In the genomic region with DNA sequence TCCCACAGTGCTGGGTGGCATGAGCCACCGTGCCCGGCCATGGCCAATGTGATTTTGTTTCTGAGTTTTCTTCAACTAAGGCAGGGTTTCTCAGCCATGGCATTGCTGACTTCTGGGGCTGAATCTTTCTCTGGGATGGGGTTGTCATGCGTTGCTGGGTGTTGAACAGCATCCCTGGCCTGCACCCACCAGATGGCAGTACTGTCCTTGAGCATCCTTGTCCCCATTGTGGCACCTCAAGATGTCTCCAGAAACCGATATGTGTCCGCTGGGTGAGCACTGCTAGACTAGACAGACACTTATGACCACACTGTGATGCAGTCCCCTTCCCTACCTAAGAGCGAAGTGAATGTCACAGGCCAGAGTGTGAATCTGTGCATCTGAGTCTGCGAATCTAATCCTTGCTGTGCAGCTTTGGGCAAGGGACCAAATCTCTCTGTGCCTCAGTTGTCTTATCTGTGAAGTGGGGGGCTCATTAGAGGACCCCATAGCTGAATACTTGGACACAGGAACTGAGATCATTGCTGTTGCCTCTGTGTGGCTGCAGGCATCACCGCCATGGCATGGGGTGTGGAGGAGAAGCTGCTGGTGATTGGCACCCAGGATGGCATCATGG, we compare ENCODE assay signal across 9 cellular contexts. TPM values are rescaled to one million over a fixed set of nuclear protein-coding genes. Genes with fewer than 3 reads are reported as not detected.
DNase-seq lines count a peak whose midpoint lies in the region; ATAC-seq, FAIRE-seq and TF ChIP-seq lines count a peak whose summit lies in the region.
"Had no signal": no experiment of that assay in that cellular context is flagged by ENCODE, and none has a peak within 500 bp of the region (broad histone marks: within the 10 kb centered on the region; RNA-seq: fewer than 3 reads in every experiment).

No MANE protein-coding gene starts in this region.

- H3K56ac ChIP-seq in H1 (replicated peaks; ENCODE audit: insufficient read length, low read depth, low read length): no peak overlapping the region

- no peaks in the 10 kb centered on the region for H3K79me2 ChIP-seq in H1 (ENCODE audit: control insufficient read depth in 1 of 2, insufficient read depth in 2 of 2, low read length in 2 of 2)

- no peak overlapping the region for H3K27ac Mint-ChIP-seq in naive thymus-derived CD4-positive, alpha-beta T cell

- POLR2A ChIA-PET in H1 (lab: Charles Lee; ENCODE audit: partially characterized antibody): interaction anchor here (0.6 to 1.5 kb wide), 7 partner anchors 50 to 249 kb away, joined by 3 to 4 read pairs (median 3); a partner anchor contains a TSS
- POLR2A ChIA-PET in naive thymus-derived CD4-positive, alpha-beta T cell (lab: Charles Lee): interaction anchor here (0.6 kb wide), 1 partner anchor 91 kb away, joined by 3 read pairs; no protein-coding TSS in a partner anchor

- no peak overlapping the region for H3K4me2 ChIP-seq in H1 (ENCODE audit: insufficient read depth in 1 of 2, low read depth in 2 of 2, low read length in 2 of 2)

- no peak overlapping the region for H3K4me3 ChIP-seq in H1 (ENCODE audit: extremely low read depth in 1 of 4, insufficient read depth in 2 of 4, low read depth in 3 of 4, low read length in 4 of 4)
- no peak overlapping the region for H3K4me3 ChIP-seq in naive thymus-derived CD4-positive, alpha-beta T cell (ENCODE audit: low read length)

- no peak overlapping the region for H3K27ac ChIP-seq in H1 (ENCODE audit: low read depth, low read length)
- no peak overlapping the region for H3K27ac ChIP-seq in naive thymus-derived CD4-positive, alpha-beta T cell (ENCODE audit: low read depth, low read length)

- no peak overlapping the region for H2AK5ac ChIP-seq in H1 (ENCODE audit: low read depth, low read length)

- H3K4me1 ChIP-seq in H1 (replicated peaks in 1 of 4; ENCODE audit: control insufficient read depth in 3 of 4, insufficient read depth in 4 of 4, low read length in 3 of 4): no peaks in the 10 kb centered on the region
- no peaks in the 10 kb centered on the region for H3K4me1 ChIP-seq in naive thymus-derived CD4-positive, alpha-beta T cell (ENCODE audit: control insufficient read depth in 2 of 2, insufficient read depth in 2 of 2, low read length in 2 of 2)

- peak; percentile 94 to 95 for TF ChIP-seq RAD21 in H1 (IDR thresholded peaks at IDR 0.05 in 1 of 2, conservative IDR thresholded peaks at IDR 0.05 in 1 of 2; ENCODE audit: low read depth in 2 of 2, low read length in 2 of 2)

- H3K14ac ChIP-seq in H1 (ENCODE audit: insufficient read length): no peak overlapping the region

- no peak overlapping the region for H3K9ac ChIP-seq in H1 (replicated peaks in 1 of 4; ENCODE audit: extremely low read depth in 1 of 4, low read depth in 3 of 4, low read length in 3 of 4)

- H3K23ac ChIP-seq in H1 (ENCODE audit: insufficient read length): no peak overlapping the region

- no peak overlapping the region for H2BK120ac ChIP-seq in H1 (replicated peaks; ENCODE audit: low read depth, low read length)

- peak; percentile 85 to 96 (median 94) for TF ChIP-seq CTCF in H1 (IDR thresholded peaks at IDR 0.05; ENCODE audit: control extremely low read depth in 1 of 3, insufficient read depth in 1 of 3, low read depth in 1 of 3, low read length in 3 of 3)

- no peak overlapping the region for H2BK15ac ChIP-seq in H1 (ENCODE audit: low read length)

- H3K27me3 ChIP-seq in H1 (replicated peaks in 1 of 4; ENCODE audit: control insufficient read depth in 3 of 4, extremely low read depth in 1 of 4, insufficient read depth in 3 of 4, low read length in 3 of 4): no peaks in the 10 kb centered on the region
- no peaks in the 10 kb centered on the region for H3K27me3 ChIP-seq in naive thymus-derived CD4-positive, alpha-beta T cell (ENCODE audit: control insufficient read depth in 2 of 2, insufficient read depth in 2 of 2, low read length in 2 of 2)

- no peak for ATAC-seq in Right ventricle myocardium superior (ENCODE audit: poor library complexity)
- ATAC-seq in naive thymus-derived CD4-positive, alpha-beta T cell: peak; percentile 82
- ATAC-seq in GM21529 (IDR thresholded peaks at IDR 0.05; ENCODE audit: unreplicated experiment): no peak

- no peak overlapping the region for H3K18ac ChIP-seq in H1 (ENCODE audit: extremely low read depth, low read length)

- peaks cover 0 to 3% (median 0%) of the 10 kb centered on the region in 11 donors for H3K9me3 Mint-ChIP-seq in naive thymus-derived CD4-positive, alpha-beta T cell

- intact Hi-C loops in Right ventricle myocardium superior (cut with DNase I): loop anchor here (10.0 kb wide), 1 partner anchor 126 kb away; no protein-coding TSS in a partner anchor
- intact Hi-C loops in cardiac septum (cut with DNase I): loop anchor here (10.0 kb wide), 1 partner anchor 116 kb away; no protein-coding TSS in a partner anchor
- intact Hi-C loops in naive thymus-derived CD4-positive, alpha-beta T cell (cut with micrococcal nuclease): loop anchor here (2.0 kb wide), 2 partner anchors 274 to 504 kb away; no protein-coding TSS in a partner anchor

- no peak overlapping the region for H4K91ac ChIP-seq in H1 (replicated peaks; ENCODE audit: insufficient read length, low read length)

- TF ChIP-seq POLR2A in H1 (IDR thresholded peaks at IDR 0.05; ENCODE audit: control extremely low read depth in 1 of 2, low read depth in 2 of 2, low read length in 2 of 2): no peak

- no peak overlapping the region for H4K8ac ChIP-seq in H1 (ENCODE audit: extremely low read depth, insufficient read depth, low read length)

- H3K4me3 Mint-ChIP-seq in naive thymus-derived CD4-positive, alpha-beta T cell: no peak overlapping the region

- no peak overlapping the region for H2BK12ac ChIP-seq in H1 (ENCODE audit: low read depth, low read length)

- no peak for TF ChIP-seq EP300 in H1 (IDR thresholded peaks at IDR 0.05; ENCODE audit: borderline replicate concordance in 1 of 2, low read depth in 2 of 2, low read length in 2 of 2)

- H3K23me2 ChIP-seq in H1 (ENCODE audit: low read depth, low read length): peaks cover 9% of the 10 kb centered on the region; the same call in 1 of the 2 replicates

- peak overlapping the region; percentile 17; the same call in 1 of the 2 replicates for H2BK20ac ChIP-seq in H1 (ENCODE audit: low read length)

- H3K36me3 Mint-ChIP-seq in naive thymus-derived CD4-positive, alpha-beta T cell: no peaks in the 10 kb centered on the region

- peak; percentile 63 for DNase-seq in Right ventricle myocardium superior
- DNase-seq in cardiac septum (ENCODE audit: low spot score): no peak
- peak; percentile 45 for DNase-seq in NCI-H146 treated with DMSO at 0.1 percent for 48 hours (lab: John Stamatoyannopoulos, UW; ENCODE audit: unreplicated experiment)
- DNase-seq in activated CD4-positive, alpha-beta T cell treated with anti-CD3 and anti-CD28 coated beads for 1 hour: peak; percentile 11
- peak; percentile 44 to 80 for DNase-seq in H1 (ENCODE audit: low read depth in 1 of 2, low spot score in 2 of 2)
- DNase-seq in naive thymus-derived CD4-positive, alpha-beta T cell: peak in 8 of 9 donors; percentile 10 to 41 (median 36)
- peak; percentile 43 for DNase-seq in urothelium cell line (ENCODE audit: low spot score)

- FAIRE-seq in H1 (lab: Jason Lieb, UNC) (peak; percentile 92), urothelium cell line (lab: Jason Lieb, UNC) (peak; percentile 20)

- H3K4ac ChIP-seq in H1 (replicated peaks; ENCODE audit: insufficient read length, low read depth, low read length): no peak overlapping the region

- no peaks in the 10 kb centered on the region for H3K9me3 ChIP-seq in H1 (ENCODE audit: insufficient read depth in 2 of 2, low read depth in 1 of 2, low read length in 1 of 2)
- H3K9me3 ChIP-seq in naive thymus-derived CD4-positive, alpha-beta T cell (ENCODE audit: control insufficient read depth in 2 of 3, low read length in 3 of 3): no peaks in the 10 kb centered on the region

- H3K4me1 Mint-ChIP-seq in naive thymus-derived CD4-positive, alpha-beta T cell: no peaks in the 10 kb centered on the region

- H4K20me1 ChIP-seq in H1 (replicated peaks in 1 of 2; ENCODE audit: control insufficient read depth in 1 of 2, insufficient read depth in 2 of 2, low read length in 2 of 2): peaks cover 0 to 1% of the 10 kb centered on the region in 2 experiments

- H4K5ac ChIP-seq in H1 (ENCODE audit: insufficient read length, low read depth, low read length): no peak overlapping the region

- peak overlapping the region; percentile 83; the same call in 1 of the 2 replicates for H2AFZ ChIP-seq in H1 (ENCODE audit: low read length)

- 71% methylated on average over 8 of the region's 8 CpGs; no CpG with 5 or more reads in 1 of the 2 experiments for WGBS in H1 (ENCODE audit: extremely low coverage in 1 of 2, insufficient coverage in 1 of 2, insufficient read length in 1 of 2, insufficient replicate concordance in 2 of 2, low coverage in 1 of 2, low lambda C conversion rate in 2 of 2, missing lambda C conversion rate in 1 of 2), 2 experiments

- H2BK5ac ChIP-seq in H1 (ENCODE audit: low read depth, low read length): no peak overlapping the region

- CTCF ChIA-PET in H1 (lab: Charles Lee; ENCODE audit: partially characterized antibody): interaction anchor here (0.7 to 5.6 kb wide), 27 partner anchors 11 to 274 kb away, joined by 3 to 54 read pairs (median 4); a partner anchor contains a TSS
- CTCF ChIA-PET in naive thymus-derived CD4-positive, alpha-beta T cell (lab: Charles Lee): interaction anchor here (1.6 kb wide), 1 partner anchor 274 kb away, joined by 7 read pairs; no protein-coding TSS in a partner anchor

- H3K79me1 ChIP-seq in H1 (ENCODE audit: low read depth, low read length): no peaks in the 10 kb centered on the region

- H3K36me3 ChIP-seq in H1 (ENCODE audit: control insufficient read depth in 2 of 4, insufficient read depth in 4 of 4, low read length in 3 of 4): no peaks in the 10 kb centered on the region
- no peaks in the 10 kb centered on the region for H3K36me3 ChIP-seq in naive thymus-derived CD4-positive, alpha-beta T cell (ENCODE audit: control insufficient read depth in 2 of 3, insufficient read depth in 3 of 3, low read length in 3 of 3)

- peaks cover 2 to 25% (median 13%) of the 10 kb centered on the region in 5 donors for H3K27me3 Mint-ChIP-seq in naive thymus-derived CD4-positive, alpha-beta T cell

RNA-seq across cellular contexts. Expression of a gene that starts 50.3 kb away (rescaled TPM):
- total RNA-seq in Right ventricle myocardium superior: 21.9 TPM
- 31.7 TPM for total RNA-seq in cardiac septum
- 60.1 and 71.1 TPM in 2 replicates for total RNA-seq in H1 (2021; fragmentation: NEBNext Ultra II Directional; extraction: Animal tissue kit (Norgen Biotek cat#: 25700))
- polyA plus RNA-seq in H1 (2011; rRNA removed): 29.5 and 45.5 TPM in 2 replicates
- 49.4 TPM for polyA plus RNA-seq in H1 (2011; cell fraction: cytosol; rRNA removed)
- 188 TPM for polyA plus RNA-seq in H1 (2011; cell fraction: nucleus; rRNA removed)
- 46.5 to 57.5 TPM (median 53.3 TPM) in 4 replicates for polyA plus RNA-seq in H1 (2012, experiment 1 of 2)
- polyA plus RNA-seq in H1 (2012, experiment 2 of 2): 32.3 TPM
- 36.6 TPM for polyA plus RNA-seq in H1 (2013, experiment 1 of 2)
- polyA plus RNA-seq in H1 (2013, experiment 2 of 2): 33.4 TPM
- polyA minus RNA-seq in H1 (2011; rRNA and poly(A)+ RNA removed): 37.2 and 44.7 TPM in 2 replicates
- 34.7 TPM for polyA minus RNA-seq in H1 (2011; cell fraction: cytosol; rRNA and poly(A)+ RNA removed)
- polyA minus RNA-seq in H1 (2011; cell fraction: nucleus; rRNA and poly(A)+ RNA removed): 59.9 TPM
- total RNA-seq in naive thymus-derived CD4-positive, alpha-beta T cell: 100 to 1,000 TPM in 3 of 5 experiments, 10 to 100 TPM in 2; 42.7 to 105 (median 102) TPM
- polyA plus RNA-seq in naive thymus-derived CD4-positive, alpha-beta T cell: 1 to 10 TPM; 4.0 to 9.0 TPM

RNA-seq across cellular contexts. Expression of a gene that starts 59.3 kb away (rescaled TPM):
- total RNA-seq in Right ventricle myocardium superior (not detected), cardiac septum (not detected)
- total RNA-seq in H1 (2021; fragmentation: NEBNext Ultra II Directional; extraction: Animal tissue kit (Norgen Biotek cat#: 25700)): not detected in 2 replicates
- polyA plus RNA-seq in H1 (2011; rRNA removed): 0.02 TPM in 2 replicates
- 0.01 TPM for polyA plus RNA-seq in H1 (2011; cell fraction: cytosol; rRNA removed)
- 0.04 TPM for polyA plus RNA-seq in H1 (2011; cell fraction: nucleus; rRNA removed)
- 0.04 TPM in 1 of 4 replicates, not detected in the others for polyA plus RNA-seq in H1 (2012, experiment 1 of 2)
- 0.04 TPM for polyA plus RNA-seq in H1 (2012, experiment 2 of 2)
- polyA plus RNA-seq in H1 (2013, experiment 1 of 2): under 0.01 TPM
- not detected for polyA plus RNA-seq in H1 (2013, experiment 2 of 2)
- polyA minus RNA-seq in H1 (2011; rRNA and poly(A)+ RNA removed): 0.09 TPM in 1 of 2 replicates, not detected in the other
- polyA minus RNA-seq in H1 (2011; cell fraction: cytosol; rRNA and poly(A)+ RNA removed): not detected
- not detected for polyA minus RNA-seq in H1 (2011; cell fraction: nucleus; rRNA and poly(A)+ RNA removed)
- total RNA-seq in naive thymus-derived CD4-positive, alpha-beta T cell: not detected
- not detected for polyA plus RNA-seq in naive thymus-derived CD4-positive, alpha-beta T cell
- total RNA-seq: mononuclear cell had no signal
